ENCODE assay signal across 8 cellular contexts in the genomic region with DNA sequence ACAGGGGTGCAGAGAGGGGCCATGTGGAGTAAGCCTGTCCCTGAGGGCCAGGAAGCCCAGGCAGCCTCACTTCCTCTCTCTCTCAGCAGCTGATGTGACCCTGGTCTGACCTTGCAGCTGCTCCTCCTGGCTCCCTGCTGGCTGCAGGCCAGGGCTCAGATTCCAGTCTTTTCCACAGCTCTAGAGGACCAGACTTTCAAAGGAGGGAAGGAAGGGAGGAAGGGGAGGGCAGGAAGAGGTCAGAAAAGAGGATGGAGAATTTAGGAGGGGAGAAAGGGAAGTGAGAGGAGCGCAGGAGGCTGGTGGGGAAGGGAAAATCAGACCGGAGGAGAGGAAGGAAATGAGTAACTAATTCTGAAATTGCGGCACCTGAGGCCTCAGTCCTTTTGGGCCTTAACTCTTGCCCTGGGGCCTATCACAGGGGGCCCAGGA. TPM values are rescaled to one million over a fixed set of nuclear protein-coding genes. Genes with fewer than 3 reads are reported as not detected.
DNase-seq lines count a peak whose midpoint lies in the region; ATAC-seq and TF ChIP-seq lines count a peak whose summit lies in the region.

No MANE protein-coding gene starts in this region.

- H3K4me3 Mint-ChIP-seq in activated T-cell treated with anti-CD3 and anti-CD28 coated beads, Interleukin-2, amount 50 U/mL, for 72 hours: no peak overlapping the region

- H3K27me3 Mint-ChIP-seq in activated T-cell treated with anti-CD3 and anti-CD28 coated beads, Interleukin-2, amount 50 U/mL, for 72 hours (ENCODE audit: low read depth): peaks cover 16% of the 10 kb centered on the region

- DNase-seq in GM12864 (ENCODE audit: low read depth): peak; percentile 21
- DNase-seq in NCI-H82 treated with DMSO at 0.1 percent for 48 hours (lab: John Stamatoyannopoulos, UW; ENCODE audit: unreplicated experiment): peak; percentile 30
- DNase-seq in fibroblast of pulmonary artery (ENCODE audit: low read depth): peak; percentile 73
- DNase-seq in pons (ENCODE audit: low spot score): peak; percentile 72
- no peak for DNase-seq in activated CD8-positive, alpha-beta memory T cell treated with anti-CD3 and anti-CD28 coated beads, Interleukin-2, amount 50 U/mL, for 4 hours
- DNase-seq in activated T-cell treated with anti-CD3 and anti-CD28 coated beads, Interleukin-2, amount 50 U/mL, for 72 hours: no peak
- no peak for DNase-seq in SW480 (ENCODE audit: low spot score)

- peak; percentile 81 for ATAC-seq in HG02610 (IDR thresholded peaks at IDR 0.05; ENCODE audit: unreplicated experiment)
- ATAC-seq in activated T-cell treated with anti-CD3 and anti-CD28 coated beads, Interleukin-2, amount 50 U/mL, for 72 hours (replicated peaks in 1 of 2): no peak

- H3K36me3 Mint-ChIP-seq in activated T-cell treated with anti-CD3 and anti-CD28 coated beads, Interleukin-2, amount 50 U/mL, for 72 hours (ENCODE audit: insufficient read depth in 2 of 2): no peaks in the 10 kb centered on the region

- TF ChIP-seq CTCF in GM12864 (IDR thresholded peaks at IDR 0.05; ENCODE audit: low read depth, low read length, missing control alignments): no peak
- TF ChIP-seq CTCF in fibroblast of pulmonary artery (IDR thresholded peaks at IDR 0.05; ENCODE audit: low read length, missing control alignments): no peak

- peaks cover 8% of the 10 kb centered on the region for H3K4me1 Mint-ChIP-seq in activated T-cell treated with anti-CD3 and anti-CD28 coated beads, Interleukin-2, amount 50 U/mL, for 72 hours (ENCODE audit: low read depth)

- no peak overlapping the region for H3K4me3 ChIP-seq in GM12864 (ENCODE audit: low read depth, low read length)
- no peak overlapping the region for H3K4me3 ChIP-seq in fibroblast of pulmonary artery (replicated peaks; ENCODE audit: low read depth, low read length)

- no peaks in the 10 kb centered on the region for H3K9me3 Mint-ChIP-seq in activated T-cell treated with anti-CD3 and anti-CD28 coated beads, Interleukin-2, amount 50 U/mL, for 72 hours

- no peak overlapping the region for H3K27ac Mint-ChIP-seq in activated T-cell treated with anti-CD3 and anti-CD28 coated beads, Interleukin-2, amount 50 U/mL, for 72 hours

RNA-seq across cellular contexts. Expression of gene VASH1, which starts 40.9 kb away (rescaled TPM):
- total RNA-seq in activated T-cell treated with anti-CD3 and anti-CD28 coated beads, Interleukin-2, amount 50 U/mL, for 72 hours: 1 to 10 TPM; 4.4 to 6.1 TPM

Comparison
In these comparisons a context has a peak if more than half of its experiments do, and no peak if none do; other contexts are left out.
1. DNase-seq: peak in GM12864 (single experiment), NCI-H82 treated with DMSO at 0.1 percent for 48 hours (single experiment), fibroblast of pulmonary artery (single experiment) and pons (single experiment); none in activated CD8-positive, alpha-beta memory T cell treated with anti-CD3 and anti-CD28 coated beads, Interleukin-2, amount 50 U/mL, for 4 hours (single experiment), activated T-cell treated with anti-CD3 and anti-CD28 coated beads, Interleukin-2, amount 50 U/mL, for 72 hours (0 of 2) and SW480 (single experiment).